Comparison of ENCODE assay signal across 2 cellular contexts in genomic region chr1:23847482-23848095, GRCh38.
TF ChIP-seq lines count a peak whose summit lies in the region.

No MANE protein-coding gene starts in this region.

TF ChIP-seq in HEK293, 187 proteins besides CTCF, POLR2A, EP300 and RAD21:
- TF ChIP-seq SETDB1 (IDR thresholded peaks at IDR 0.05; ENCODE audit: insufficient read length, low read length), result peak; percentile 42

TF ChIP-seq in K562, 482 proteins besides CTCF, POLR2A, EP300 and RAD21:
- TF ChIP-seq CBX3 (IDR thresholded peaks at IDR 0.05; ENCODE audit: borderline replicate concordance in 1 of 2, low read length in 2 of 2) (peak in 1 of 2 experiments; percentile 98; a peak in 2 of 3 replicates), TRIM24 (IDR thresholded peaks at IDR 0.05) (0 out of 4 replicates have a peak, but pooled peaks of 1 of the 2 experiments have one; percentile 22), ZNF280B (CRISPR knock-in tag; IDR thresholded peaks at IDR 0.05) (0 out of 2 replicates have a peak, but pooled peaks have one; percentile 43), CBX1 (IDR thresholded peaks at IDR 0.05; ENCODE audit: low read depth) (peak; percentile 39; the same call in 1 of the 2 replicates), ZNF280A (IDR thresholded peaks at IDR 0.05; ENCODE audit: low read depth, partially characterized antibody) (peak; percentile 83), ZNF766 (CRISPR knock-in tag; conservative IDR thresholded peaks at IDR 0.05) (peak; percentile 100), CBX5 (IDR thresholded peaks at IDR 0.05; ENCODE audit: borderline replicate concordance, low read depth) (peak; percentile 95), TRIM28 (IDR thresholded peaks at IDR 0.05) (peak; percentile 80)
